Comparison of ENCODE assay signal across 14 cellular contexts in the genomic region with DNA sequence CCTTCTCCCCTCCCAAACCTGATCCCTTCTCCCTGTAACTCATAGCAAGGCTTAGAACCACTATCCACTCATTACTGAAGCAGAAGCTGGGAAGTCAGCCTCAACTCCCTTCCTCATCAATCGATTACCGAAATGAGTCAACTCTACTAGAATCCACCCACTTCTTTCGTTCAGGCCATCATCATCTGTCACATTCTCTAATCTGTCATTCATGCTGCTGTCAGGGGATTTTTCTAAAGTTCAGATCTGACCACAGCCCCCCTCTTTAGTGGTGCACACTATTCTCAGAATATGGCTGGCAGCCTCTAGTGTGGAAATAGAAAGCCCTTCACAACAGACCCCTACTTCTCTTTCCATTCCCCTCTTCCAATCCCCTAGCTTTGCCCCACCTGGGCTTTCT. TPM values are rescaled to one million over a fixed set of nuclear protein-coding genes. Genes with fewer than 3 reads are reported as not detected.
DNase-seq lines count a peak whose midpoint lies in the region; ATAC-seq and TF ChIP-seq lines count a peak whose summit lies in the region.
"Had no signal": no experiment of that assay in that cellular context is flagged by ENCODE, and none has a peak within 500 bp of the region (broad histone marks: within the 10 kb centered on the region; RNA-seq: fewer than 3 reads in every experiment).

No MANE protein-coding gene starts in this region.

- POLR2A ChIA-PET in activated CD4-positive, alpha-beta memory T cell treated with anti-CD3 and anti-CD28 coated beads, Interleukin-2, amount 10 ng/mL, durations not matched to agents 7 days and 5 days (lab: Charles Lee), result interaction anchor here (0.6 to 0.7 kb wide), 2 partner anchors 25 to 666 kb away, joined by 3 read pairs; a partner anchor contains a TSS

- H3K9me3 Mint-ChIP-seq in activated CD4-positive, alpha-beta memory T cell treated with anti-CD3 and anti-CD28 coated beads, Interleukin-2, amount 10 ng/mL, durations not matched to agents 7 days and 5 days, result no peaks in the 10 kb centered on the region

- no peaks in the 10 kb centered on the region for H3K36me3 Mint-ChIP-seq in activated CD4-positive, alpha-beta memory T cell treated with anti-CD3 and anti-CD28 coated beads, Interleukin-2, amount 10 ng/mL, durations not matched to agents 7 days and 5 days (ENCODE audit: low read depth)
- H3K36me3 Mint-ChIP-seq in T-helper 17 cell (ENCODE audit: low read depth), result peaks cover 5% of the 10 kb centered on the region

- H3K4me3 Mint-ChIP-seq in activated CD4-positive, alpha-beta memory T cell treated with anti-CD3 and anti-CD28 coated beads, Interleukin-2, amount 10 ng/mL, durations not matched to agents 7 days and 5 days, result no peak overlapping the region
- H3K4me3 Mint-ChIP-seq in T-helper 17 cell, result no peak overlapping the region

- ATAC-seq in GM19324 (IDR thresholded peaks at IDR 0.05; ENCODE audit: low FRiP score, unreplicated experiment) (peak; percentile 71), HG02885 (IDR thresholded peaks at IDR 0.05; ENCODE audit: poor library complexity, unreplicated experiment) (peak; percentile 90), T-helper 17 cell (no peak), gastroesophageal sphincter (no peak)

- H3K36me3 ChIP-seq in gastroesophageal sphincter, result no peaks in the 10 kb centered on the region

- H3K4me1 ChIP-seq in gastroesophageal sphincter, result peaks cover 0 to 12% (median 8%) of the 10 kb centered on the region in 3 donors

- H3K27ac Mint-ChIP-seq in activated CD4-positive, alpha-beta memory T cell treated with anti-CD3 and anti-CD28 coated beads, Interleukin-2, amount 10 ng/mL, durations not matched to agents 7 days and 5 days, result peak overlapping the region; percentile 4
- H3K27ac Mint-ChIP-seq in T-helper 17 cell, result no peak overlapping the region

- in situ Hi-C loops in GM13976 (cut with MboI; ENCODE audit: low sequenced_read_pairs, unreplicated experiment), result no loop called here

- CTCF ChIA-PET in activated CD4-positive, alpha-beta memory T cell treated with anti-CD3 and anti-CD28 coated beads, Interleukin-2, amount 10 ng/mL, durations not matched to agents 7 days and 5 days (lab: Charles Lee), result interaction anchor here (1.0 to 17.8 kb wide), 3 partner anchors 10 to 60 kb away, joined by 4 to 202 read pairs (median 10); no protein-coding TSS in a partner anchor

- WGBS in gastroesophageal sphincter (ENCODE audit: low coverage in 1 of 2), 2 donors, result 89 to 91% methylated on average over 3 of the region's 3 CpGs

- no peak for TF ChIP-seq EP300 in gastroesophageal sphincter (IDR thresholded peaks at IDR 0.05)

- TF ChIP-seq POLR2A in gastroesophageal sphincter (IDR thresholded peaks at IDR 0.05), result no peak

- peak; percentile 87 for DNase-seq in GM13976 (ENCODE audit: low spot score)
- DNase-seq in activated CD4-positive, alpha-beta memory T cell treated with anti-CD3 and anti-CD28 coated beads, Interleukin-2, amount 10 ng/mL, durations not matched to agents 7 days and 5 days, result peak; percentile 25
- DNase-seq in T-helper 17 cell, result no peak
- no peak for DNase-seq in cerebellar nuclear complex (lab: John Stamatoyannopoulos, UW)
- no peak for DNase-seq in hippocampal formation (lab: John Stamatoyannopoulos, UW)
- DNase-seq: central memory CD4-positive, alpha-beta T cell; DMS 273 treated with DMSO at 0.1 percent for 48 hours; NCI-H446 treated with DMSO at 0.1 percent for 48 hours; T-helper 9 cell had no signal

- H3K9me3 ChIP-seq in T-helper 17 cell (ENCODE audit: control insufficient read depth, low read length, poor library complexity, severe bottlenecking) (no peaks in the 10 kb centered on the region), gastroesophageal sphincter (no peaks in the 10 kb centered on the region)

- peaks cover 21% of the 10 kb centered on the region for H3K4me1 Mint-ChIP-seq in activated CD4-positive, alpha-beta memory T cell treated with anti-CD3 and anti-CD28 coated beads, Interleukin-2, amount 10 ng/mL, durations not matched to agents 7 days and 5 days
- peaks cover 6% of the 10 kb centered on the region for H3K4me1 Mint-ChIP-seq in T-helper 17 cell

- H3K27me3 Mint-ChIP-seq in activated CD4-positive, alpha-beta memory T cell treated with anti-CD3 and anti-CD28 coated beads, Interleukin-2, amount 10 ng/mL, durations not matched to agents 7 days and 5 days, result peaks cover 19% of the 10 kb centered on the region
- H3K27me3 Mint-ChIP-seq in T-helper 17 cell, result peaks cover 40% of the 10 kb centered on the region

- H3K27me3 ChIP-seq in gastroesophageal sphincter, result peaks cover 57% of the 10 kb centered on the region

- H3K4me3 ChIP-seq in gastroesophageal sphincter, result no peak overlapping the region

- no peak overlapping the region for H3K27ac ChIP-seq in gastroesophageal sphincter

- TF ChIP-seq CTCF in GM13976 (IDR thresholded peaks at IDR 0.05; ENCODE audit: borderline replicate concordance, control extremely low read depth, extremely low read depth, insufficient read depth, missing control alignments), result no peak
- no peak for TF ChIP-seq CTCF in gastroesophageal sphincter (IDR thresholded peaks at IDR 0.05)

RNA-seq across cellular contexts. Expression of a gene that starts 5.1 kb away (rescaled TPM):
- total RNA-seq in activated CD4-positive, alpha-beta memory T cell treated with anti-CD3 and anti-CD28 coated beads, Interleukin-2, amount 10 ng/mL, durations not matched to agents 7 days and 5 days, result not detected
- total RNA-seq in T-helper 17 cell (under 1 TPM; 0.31 to 0.70 TPM), gastroesophageal sphincter (1 to 10 TPM in 1 of 4 donors, not detected in 3; 1.1 TPM)
- total RNA-seq: glomerular endothelial cell had no signal

RNA-seq across cellular contexts. Expression of a gene that starts 24.5 kb away (rescaled TPM):
- total RNA-seq in activated CD4-positive, alpha-beta memory T cell treated with anti-CD3 and anti-CD28 coated beads, Interleukin-2, amount 10 ng/mL, durations not matched to agents 7 days and 5 days, result 1 to 10 TPM; 2.4 to 2.6 TPM
- total RNA-seq in T-helper 17 cell (10 to 100 TPM; 23.4 to 30.3 TPM), gastroesophageal sphincter (1 to 10 TPM in 1 of 4 donors, under 1 TPM in 1, not detected in 2; 0.17 to 1.8 TPM)
- total RNA-seq: glomerular endothelial cell had no signal

RNA-seq across cellular contexts. Expression of a gene that starts 27.3 kb away (rescaled TPM):
- total RNA-seq in activated CD4-positive, alpha-beta memory T cell treated with anti-CD3 and anti-CD28 coated beads, Interleukin-2, amount 10 ng/mL, durations not matched to agents 7 days and 5 days, result not detected
- under 1 TPM; 0.10 TPM for total RNA-seq in T-helper 17 cell
- 1 to 10 TPM; 3.0 to 8.4 (median 6.0) TPM for total RNA-seq in gastroesophageal sphincter
- total RNA-seq: mononuclear cell had no signal

Comparison
In these comparisons a context has a peak if more than half of its experiments do, and no peak if none do; other contexts are left out.
1. DNase-seq: peak in GM13976 (single experiment) and activated CD4-positive, alpha-beta memory T cell treated with anti-CD3 and anti-CD28 coated beads, Interleukin-2, amount 10 ng/mL, durations not matched to agents 7 days and 5 days (single experiment); none in T-helper 17 cell (0 of 3), cerebellar nuclear complex (0 of 2) and hippocampal formation (0 of 2).
2. ATAC-seq: peak in GM19324 (single experiment) and HG02885 (single experiment); none in T-helper 17 cell (single experiment) and gastroesophageal sphincter (single experiment).
3. RNA of a gene that starts 24.5 kb away (total RNA-seq): 23.4 to 30.3 TPM in T-helper 17 cell; 2.4 to 2.6 TPM in activated CD4-positive, alpha-beta memory T cell treated with anti-CD3 and anti-CD28 coated beads, Interleukin-2, amount 10 ng/mL, durations not matched to agents 7 days and 5 days and 0.17 to 1.8 TPM in gastroesophageal sphincter; every median in the first group is over 4 times any median in the second.